Comparison of ENCODE assay signal across 10 cellular contexts in genomic region chr11:122850076-122850631, GRCh38. TPM values are rescaled to one million over a fixed set of nuclear protein-coding genes. Genes with fewer than 3 reads are reported as not detected.
A peak's percentile ranks its signal among the peaks of the same experiment; 100 is the strongest.
DNase-seq lines count a peak whose midpoint lies in the region; ATAC-seq and TF ChIP-seq lines count a peak whose summit lies in the region.
"Had no signal": no experiment of that assay in that cellular context is flagged by ENCODE, and none has a peak within 500 bp of the region (broad histone marks: within the 10 kb centered on the region; RNA-seq: fewer than 3 reads in every experiment).

No MANE protein-coding gene starts in this region.

- H3K27ac Mint-ChIP-seq in activated CD8-positive, alpha-beta memory T cell treated with anti-CD3 and anti-CD28 coated beads, Interleukin-2, amount 10 ng/mL, durations not matched to agents 7 days and 5 days: peak overlapping the region; percentile 89

- H3K36me3 ChIP-seq in lower lobe of right lung: no peaks in the 10 kb centered on the region
- H3K36me3 ChIP-seq: neutrophil had no signal

- H3K4me3 Mint-ChIP-seq in activated CD8-positive, alpha-beta memory T cell treated with anti-CD3 and anti-CD28 coated beads, Interleukin-2, amount 10 ng/mL, durations not matched to agents 7 days and 5 days: peak overlapping the region; percentile 56

- H3K27me3 ChIP-seq in lower lobe of right lung (ENCODE audit: low read depth): no peaks in the 10 kb centered on the region
- H3K27me3 ChIP-seq: neutrophil had no signal

- H3K27ac ChIP-seq in lower lobe of right lung: no peak overlapping the region
- H3K27ac ChIP-seq: neutrophil had no signal

- no peaks in the 10 kb centered on the region for H3K9me3 ChIP-seq in lower lobe of right lung
- H3K9me3 ChIP-seq: neutrophil had no signal

- H3K9me3 Mint-ChIP-seq in activated CD8-positive, alpha-beta memory T cell treated with anti-CD3 and anti-CD28 coated beads, Interleukin-2, amount 10 ng/mL, durations not matched to agents 7 days and 5 days (ENCODE audit: low read depth): no peaks in the 10 kb centered on the region

- CTCF ChIA-PET in activated CD8-positive, alpha-beta memory T cell treated with anti-CD3 and anti-CD28 coated beads, Interleukin-2, amount 10 ng/mL, durations not matched to agents 7 days and 5 days (lab: Charles Lee): interaction anchor here (1.0 to 7.9 kb wide), 12 partner anchors 10 to 270 kb away, joined by 3 to 171 read pairs (median 37); partner anchors contain the start of genes CRTAM and UBASH3B

- peak; percentile 17 for TF ChIP-seq CTCF in fibroblast of villous mesenchyme (IDR thresholded peaks at IDR 0.05; ENCODE audit: insufficient read depth, low read depth, low read length)
- TF ChIP-seq CTCF in GM13976 (IDR thresholded peaks at IDR 0.05; ENCODE audit: borderline replicate concordance, control extremely low read depth, extremely low read depth, insufficient read depth, missing control alignments): no peak
- no peak for TF ChIP-seq CTCF in lower lobe of right lung (IDR thresholded peaks at IDR 0.05)

- peaks cover 13% of the 10 kb centered on the region for H3K36me3 Mint-ChIP-seq in activated CD8-positive, alpha-beta memory T cell treated with anti-CD3 and anti-CD28 coated beads, Interleukin-2, amount 10 ng/mL, durations not matched to agents 7 days and 5 days

- H3K27me3 Mint-ChIP-seq in activated CD8-positive, alpha-beta memory T cell treated with anti-CD3 and anti-CD28 coated beads, Interleukin-2, amount 10 ng/mL, durations not matched to agents 7 days and 5 days: no peaks in the 10 kb centered on the region

- intact Hi-C loops in lower lobe of right lung (cut with DNase I): loop anchor here (10.0 kb wide), 2 partner anchors 55 to 215 kb away; no protein-coding TSS in a partner anchor

- DNase-seq in activated gamma-delta T cell treated with Interleukin-2 at 50 U/mL for 16 hours: peak; percentile 34
- DNase-seq in activated gamma-delta T cell (lab: John Stamatoyannopoulos, UW): no peak
- DNase-seq in activated CD8-positive, alpha-beta memory T cell treated with anti-CD3 and anti-CD28 coated beads, Interleukin-2, amount 10 ng/mL, durations not matched to agents 7 days and 5 days: peak; percentile 77
- DNase-seq in fibroblast of villous mesenchyme (ENCODE audit: low read depth): peak; percentile 45
- DNase-seq in stimulated activated CD8-positive, alpha-beta memory T cell treated with anti-CD3 and anti-CD28 coated beads, Interleukin-7, amount 100 ng/mL, for 24 hours (ENCODE audit: low read depth): peak; percentile 35
- no peak for DNase-seq in GM13976 (ENCODE audit: low spot score)
- no peak for DNase-seq in lower lobe of right lung
- DNase-seq: NCI-H2029 had no signal

- ATAC-seq in activated CD8-positive, alpha-beta memory T cell treated with anti-CD3 and anti-CD28 coated beads, Interleukin-2, amount 10 ng/mL, durations not matched to agents 7 days and 5 days: peak; percentile 59
- ATAC-seq in GM21737 (IDR thresholded peaks at IDR 0.05; ENCODE audit: unreplicated experiment) (no peak), lower lobe of right lung (no peak)

- no peaks in the 10 kb centered on the region for H3K4me1 ChIP-seq in lower lobe of right lung

- peaks cover 77% of the 10 kb centered on the region for H3K4me1 Mint-ChIP-seq in activated CD8-positive, alpha-beta memory T cell treated with anti-CD3 and anti-CD28 coated beads, Interleukin-2, amount 10 ng/mL, durations not matched to agents 7 days and 5 days

- in situ Hi-C loops in GM13976 (cut with MboI; ENCODE audit: low sequenced_read_pairs, unreplicated experiment): loop anchor here (5.0 kb wide), 1 partner anchor 53 kb away; no protein-coding TSS in a partner anchor

- no peak overlapping the region for H3K4me3 ChIP-seq in fibroblast of villous mesenchyme (ENCODE audit: low read depth, low read length)
- H3K4me3 ChIP-seq in lower lobe of right lung: no peak overlapping the region

RNA-seq across cellular contexts. Expression of gene CRTAM, which starts 11.9 kb away (rescaled TPM):
- total RNA-seq in activated CD8-positive, alpha-beta memory T cell treated with anti-CD3 and anti-CD28 coated beads, Interleukin-2, amount 10 ng/mL, durations not matched to agents 7 days and 5 days: 10 to 100 TPM in 1 of 2 experiments, 1 to 10 TPM in 1; 8.1 to 15.3 TPM
- not detected in 2 replicates for total RNA-seq in fibroblast of villous mesenchyme
- 11.1 TPM for total RNA-seq in lower lobe of right lung

RNA-seq across cellular contexts. Expression of gene JHY, which starts 32.4 kb away (rescaled TPM):
- total RNA-seq in activated CD8-positive, alpha-beta memory T cell treated with anti-CD3 and anti-CD28 coated beads, Interleukin-2, amount 10 ng/mL, durations not matched to agents 7 days and 5 days: 1 to 10 TPM; 3.2 to 4.3 TPM
- total RNA-seq in fibroblast of villous mesenchyme: 4.5 and 5.2 TPM in 2 replicates
- total RNA-seq in lower lobe of right lung: 10.4 TPM

Comparison
In these comparisons a context has a peak if more than half of its experiments do, and no peak if none do; other contexts are left out.
1. DNase-seq: peak in activated gamma-delta T cell treated with Interleukin-2 at 50 U/mL for 16 hours (single experiment), activated CD8-positive, alpha-beta memory T cell treated with anti-CD3 and anti-CD28 coated beads, Interleukin-2, amount 10 ng/mL, durations not matched to agents 7 days and 5 days (single experiment), fibroblast of villous mesenchyme (single experiment) and stimulated activated CD8-positive, alpha-beta memory T cell treated with anti-CD3 and anti-CD28 coated beads, Interleukin-7, amount 100 ng/mL, for 24 hours (single experiment); none in activated gamma-delta T cell (single experiment), GM13976 (single experiment) and lower lobe of right lung (single experiment).